Comparison of ENCODE assay signal across 23 cellular contexts in genomic region chr3:134102976-134103375, GRCh38.
"Had no signal": no experiment of that assay in that cellular context is flagged by ENCODE, and none has a peak within 500 bp of the region (broad histone marks: within the 10 kb centered on the region; RNA-seq: fewer than 3 reads in every experiment).

No MANE protein-coding gene starts in this region.

- H3K27me3 ChIP-seq: colonic mucosa, dorsolateral prefrontal cortex, esophagus muscularis mucosa, esophagus squamous epithelium, foreskin keratinocyte, gastrocnemius medialis, gastroesophageal sphincter, heart left ventricle, heart right ventricle had no signal

- H3K4me3 ChIP-seq: colonic mucosa, coronary artery, dorsolateral prefrontal cortex, esophagus muscularis mucosa, esophagus squamous epithelium, gastrocnemius medialis, gastroesophageal sphincter, heart left ventricle, heart right ventricle had no signal

- H3K4me1 ChIP-seq: colonic mucosa, esophagus muscularis mucosa, esophagus squamous epithelium, gastrocnemius medialis, gastroesophageal sphincter, heart left ventricle, heart right ventricle had no signal

- H3K36me3 ChIP-seq: colonic mucosa, esophagus muscularis mucosa, esophagus squamous epithelium, gastrocnemius medialis, gastroesophageal sphincter, heart left ventricle, heart right ventricle had no signal

- H3K27ac ChIP-seq: colonic mucosa, coronary artery, dorsolateral prefrontal cortex, epithelial cell of prostate, esophagus muscularis mucosa, esophagus squamous epithelium, foreskin keratinocyte, gastrocnemius medialis, gastroesophageal sphincter, heart left ventricle, heart right ventricle had no signal

- H3K9me3 ChIP-seq: colonic mucosa, esophagus squamous epithelium, gastrocnemius medialis had no signal

- DNase-seq: colonic mucosa; cortex of kidney; dermis blood vessel endothelial cell; dorsolateral prefrontal cortex; effector CD4-positive, alpha-beta T cell; effector CD8-positive, alpha-beta T cell; effector memory CD4-positive, alpha-beta T cell; effector memory CD8-positive, alpha-beta T cell; endodermal cell; erythroblast; esophagus squamous epithelium; foreskin fibroblast; foreskin keratinocyte; foreskin melanocyte; gastrocnemius medialis; glutamatergic neuron; head of caudate nucleus; heart left ventricle; heart right ventricle had no signal
